In the genomic region with DNA sequence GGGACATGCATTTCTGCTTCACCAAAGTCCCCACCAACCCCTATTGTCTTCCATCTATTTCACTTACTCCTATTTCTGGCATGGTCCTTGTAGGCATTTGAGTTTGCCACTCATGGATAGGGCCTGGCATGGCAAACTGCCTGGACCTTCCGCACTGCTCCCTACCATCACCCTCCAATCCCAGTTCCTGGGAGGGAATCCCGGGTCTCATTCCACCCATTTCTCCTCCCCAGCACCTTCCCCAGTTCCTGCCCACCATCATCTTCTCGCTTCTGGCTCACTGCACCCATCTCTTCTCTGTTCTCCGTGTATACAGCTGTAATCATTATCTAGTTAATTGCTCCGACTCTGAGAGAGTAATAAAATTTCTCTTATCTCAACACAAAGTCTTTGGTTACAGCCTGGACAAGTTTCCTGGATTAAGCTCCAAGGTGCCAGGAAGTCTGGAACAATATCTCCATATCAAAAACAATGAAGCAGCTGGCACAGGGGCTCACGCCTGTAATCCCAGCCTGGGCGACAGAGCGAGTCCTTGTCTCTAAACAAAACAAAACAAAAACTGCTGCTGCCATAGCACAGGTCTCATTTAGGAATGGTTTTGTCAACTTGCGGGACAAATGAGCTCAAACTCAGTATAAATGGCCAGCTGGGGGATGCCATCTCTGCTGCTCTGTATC, we compare ENCODE assay signal across 1 cellular context.
TF ChIP-seq lines count a peak whose summit lies in the region.

No MANE protein-coding gene starts in this region.

TF ChIP-seq in HepG2, 621 proteins besides CTCF, POLR2A, EP300 and RAD21:
- no peak for TF ChIP-seq HHEX (CRISPR knock-in tag; IDR thresholded peaks at IDR 0.05)
- TF ChIP-seq ZNF674 (CRISPR knock-in tag; IDR thresholded peaks at IDR 0.05; ENCODE audit: low read depth): no peak
- TF ChIP-seq ZFP90 (CRISPR knock-in tag; IDR thresholded peaks at IDR 0.05; ENCODE audit: borderline replicate concordance): no peak
- no peak for TF ChIP-seq TEAD3 (CRISPR knock-in tag; optimal IDR thresholded peaks at IDR 0.05; ENCODE audit: borderline replicate concordance)
